Comparison of ENCODE assay signal across 8 cellular contexts in genomic region chr6:151389640-151390275, GRCh38. TPM values are rescaled to one million over a fixed set of nuclear protein-coding genes. Genes with fewer than 3 reads are reported as not detected.
DNase-seq lines count a peak whose midpoint lies in the region; ATAC-seq and TF ChIP-seq lines count a peak whose summit lies in the region.

No MANE protein-coding gene starts in this region.

- no peaks in the 10 kb centered on the region for H3K36me3 ChIP-seq in transverse colon

- TF ChIP-seq CTCF in AG10803 (conservative IDR thresholded peaks at IDR 0.05; ENCODE audit: low read length) (no peak), WI38 (IDR thresholded peaks at IDR 0.05; ENCODE audit: low read depth, low read length) (no peak), epithelial cell of proximal tubule (conservative IDR thresholded peaks at IDR 0.05; ENCODE audit: low read depth, low read length) (no peak), transverse colon (IDR thresholded peaks at IDR 0.05) (no peak)

- no peaks in the 10 kb centered on the region for H3K27me3 ChIP-seq in transverse colon

- H3K4me3 ChIP-seq in AG10803 (ENCODE audit: low read length) (peak overlapping the region; percentile 76), WI38 (ENCODE audit: low read depth, low read length) (peak overlapping the region; percentile 88), epithelial cell of proximal tubule (ENCODE audit: low read depth, low read length) (peak overlapping the region; percentile 87), transverse colon (peak overlapping the region; percentile 88 to 98 (median 96))

- H3K27ac ChIP-seq in transverse colon, result peak overlapping the region; percentile 97 to 100 (median 100)

- 1% methylated on average over 43 of the region's 54 CpGs; no CpG with 5 or more reads in 1 of the 2 donors for WGBS in transverse colon (ENCODE audit: low coverage in 1 of 2), 2 donors

- ATAC-seq in GM18498 (IDR thresholded peaks at IDR 0.05; ENCODE audit: unreplicated experiment) (peak; percentile 70), HG02840 (IDR thresholded peaks at IDR 0.05; ENCODE audit: low FRiP score, unreplicated experiment) (peak; percentile 63)

- TF ChIP-seq POLR2A in transverse colon (IDR thresholded peaks at IDR 0.05), result peak; percentile 78

- no peak for TF ChIP-seq EP300 in transverse colon (IDR thresholded peaks at IDR 0.05; ENCODE audit: low read depth)

- intact Hi-C loops in transverse colon (cut with DNase I; ENCODE audit: low total_unique reads), result loop anchor here (10.0 kb wide), 1 partner anchor 55 kb away; no protein-coding TSS in a partner anchor

- in situ Hi-C loops in transverse colon (cut with MboI; ENCODE audit: low pct_ligation_motif_present in 1 of 4, low pct_unique_long_range_greater_than_20kb in 1 of 4, low sequenced_read_pairs in 3 of 4), result no loop called here

- H3K9me3 ChIP-seq in transverse colon, result no peaks in the 10 kb centered on the region

- peaks cover 16 to 51% (median 29%) of the 10 kb centered on the region in 4 donors for H3K4me1 ChIP-seq in transverse colon

- DNase-seq in AG10803 (ENCODE audit: low read depth), result peak; percentile 81
- peak; percentile 88 for DNase-seq in NCI-H146 treated with DMSO at 0.1 percent for 48 hours (lab: John Stamatoyannopoulos, UW; ENCODE audit: unreplicated experiment)
- no peak for DNase-seq in epithelial cell of proximal tubule (ENCODE audit: low read depth)
- DNase-seq in midbrain (lab: John Stamatoyannopoulos, UW), result peak; percentile 80
- DNase-seq in transverse colon, result peak; percentile 74

RNA-seq across cellular contexts. Expression of gene ZBTB2, which starts 1.6 kb away (rescaled TPM):
- total RNA-seq in epithelial cell of proximal tubule (8.9 and 18.6 TPM in 2 replicates), transverse colon (1 to 10 TPM; 2.4 to 9.6 (median 7.6) TPM)
